Comparison of ENCODE assay signal across 24 cellular contexts in the genomic region with DNA sequence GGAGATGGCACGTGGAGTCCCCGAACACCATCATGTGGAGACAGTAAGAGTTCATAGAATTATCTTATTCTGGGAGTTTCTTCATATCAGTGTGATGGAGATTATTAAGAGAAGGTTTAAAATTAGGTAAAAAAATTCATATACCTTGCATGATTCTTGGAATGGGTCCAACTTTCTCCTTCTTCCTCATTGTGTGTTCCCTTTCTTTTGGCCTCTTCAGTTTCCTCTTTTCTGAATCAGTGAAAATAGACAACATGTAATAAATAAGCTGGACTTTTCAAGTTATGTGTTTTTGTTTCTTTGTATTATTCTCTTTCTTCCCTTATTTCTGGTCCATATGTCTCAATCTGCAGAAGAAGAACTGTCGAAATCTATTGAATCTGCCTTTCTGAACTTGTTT. TPM values are rescaled to one million over a fixed set of nuclear protein-coding genes. Genes with fewer than 3 reads are reported as not detected.
"Had no signal": no experiment of that assay in that cellular context is flagged by ENCODE, and none has a peak within 500 bp of the region (broad histone marks: within the 10 kb centered on the region; RNA-seq: fewer than 3 reads in every experiment).

No MANE protein-coding gene starts in this region.

- H3K4me1 ChIP-seq: body of pancreas, gastrocnemius medialis, neural progenitor cell had no signal

- H3K4me3 ChIP-seq: body of pancreas, gastrocnemius medialis, heart right ventricle, neural progenitor cell, thoracic aorta had no signal

- H3K4me1 Mint-ChIP-seq: activated CD8-positive, alpha-beta memory T cell treated with anti-CD3 and anti-CD28 coated beads, Interleukin-2, amount 10 ng/mL, durations not matched to agents 7 days and 5 days; central memory CD8-positive, alpha-beta T cell; neural progenitor cell; stimulated activated naive CD8-positive, alpha-beta T cell treated with anti-CD3 and anti-CD28 coated beads, Interleukin-15, amount 100 ng/mL, for 72 hours had no signal

- DNase-seq: activated CD4-positive, alpha-beta T cell treated with anti-CD3 and anti-CD28 coated beads, Interleukin-2, amount 50 U/mL, for 4 hours; activated CD4-positive, CD25-positive, alpha-beta regulatory T cell; activated CD8-positive, alpha-beta memory T cell treated with anti-CD3 and anti-CD28 coated beads, Interleukin-2, amount 10 ng/mL, durations not matched to agents 7 days and 5 days; activated effector memory CD4-positive, alpha-beta T cell treated with anti-CD3 and anti-CD28 coated beads, Interleukin-2, amount 50 U/mL, for 16 hours; activated T-cell treated with anti-CD3 and anti-CD28 coated beads, Interleukin-2, amount 50 U/mL, for 24 hours; amniotic stem cell; body of pancreas; cortex of kidney; effector memory CD4-positive, alpha-beta T cell; gastrocnemius medialis; heart right ventricle; posterior cingulate gyrus; stimulated activated CD4-positive, alpha-beta T cell treated with anti-CD3 and anti-CD28 coated beads, Interleukin-15, amount 100 ng/mL, for 24 hours; stimulated activated CD4-positive, alpha-beta T cell treated with anti-CD3 and anti-CD28 coated beads, Interleukin-4, amount 100 ng/mL, for 4 hours; stimulated activated naive CD8-positive, alpha-beta T cell treated with anti-CD3 and anti-CD28 coated beads, Interleukin-15, amount 100 ng/mL, for 72 hours had no signal

- H3K27ac ChIP-seq: epithelial cell of prostate, gastrocnemius medialis, neural progenitor cell, thoracic aorta had no signal

- H3K4me3 Mint-ChIP-seq: activated CD8-positive, alpha-beta memory T cell treated with anti-CD3 and anti-CD28 coated beads, Interleukin-2, amount 10 ng/mL, durations not matched to agents 7 days and 5 days; activated T-cell treated with anti-CD3 and anti-CD28 coated beads, Interleukin-2, amount 50 U/mL, for 24 hours; central memory CD8-positive, alpha-beta T cell; neural progenitor cell; stimulated activated naive CD8-positive, alpha-beta T cell treated with anti-CD3 and anti-CD28 coated beads, Interleukin-15, amount 100 ng/mL, for 72 hours had no signal

- H3K27me3 Mint-ChIP-seq: activated T-cell treated with anti-CD3 and anti-CD28 coated beads, Interleukin-2, amount 50 U/mL, for 24 hours; stimulated activated naive CD8-positive, alpha-beta T cell treated with anti-CD3 and anti-CD28 coated beads, Interleukin-15, amount 100 ng/mL, for 72 hours had no signal

- H3K27ac Mint-ChIP-seq: activated CD8-positive, alpha-beta memory T cell treated with anti-CD3 and anti-CD28 coated beads, Interleukin-2, amount 10 ng/mL, durations not matched to agents 7 days and 5 days; activated naive CD4-positive, alpha-beta T cell treated with anti-CD3 and anti-CD28 coated beads, Interleukin-2, amount 50 U/mL, for 72 hours; activated T-cell treated with anti-CD3 and anti-CD28 coated beads, Interleukin-2, amount 50 U/mL, for 24 hours; neural progenitor cell; stimulated activated naive CD8-positive, alpha-beta T cell treated with anti-CD3 and anti-CD28 coated beads, Interleukin-15, amount 100 ng/mL, for 72 hours had no signal

- H3K36me3 ChIP-seq: gastrocnemius medialis, heart right ventricle, neural progenitor cell, thoracic aorta had no signal

- H3K9me3 ChIP-seq: body of pancreas had no signal

- ATAC-seq: activated CD8-positive, alpha-beta memory T cell treated with anti-CD3 and anti-CD28 coated beads, Interleukin-2, amount 10 ng/mL, durations not matched to agents 7 days and 5 days; activated naive CD4-positive, alpha-beta T cell treated with anti-CD3 and anti-CD28 coated beads, Interleukin-2, amount 50 U/mL, for 72 hours; body of pancreas; gastrocnemius medialis; stimulated activated naive CD8-positive, alpha-beta T cell treated with anti-CD3 and anti-CD28 coated beads, Interleukin-15, amount 100 ng/mL, for 72 hours had no signal

- H3K36me3 Mint-ChIP-seq: activated naive CD4-positive, alpha-beta T cell treated with anti-CD3 and anti-CD28 coated beads, Interleukin-2, amount 50 U/mL, for 72 hours; neural progenitor cell had no signal

- H3K27me3 ChIP-seq: body of pancreas, gastrocnemius medialis, heart right ventricle, neural progenitor cell had no signal

- FAIRE-seq: urothelium cell line had no signal

RNA-seq across cellular contexts. Expression of gene C4BPA, which starts 30.5 kb away (rescaled TPM):
- total RNA-seq: activated CD8-positive, alpha-beta memory T cell treated with anti-CD3 and anti-CD28 coated beads, Interleukin-2, amount 10 ng/mL, durations not matched to agents 7 days and 5 days; activated naive CD4-positive, alpha-beta T cell treated with anti-CD3 and anti-CD28 coated beads, Interleukin-2, amount 50 U/mL, for 72 hours; heart right ventricle; kidney epithelial cell; lower leg skin had no signal
- polyA plus RNA-seq: heart right ventricle had no signal

RNA-seq across cellular contexts. Expression of gene C4BPB, which starts 45.9 kb away (rescaled TPM):
- total RNA-seq: kidney epithelial cell, lower leg skin, skeletal muscle tissue had no signal
